Comparison of ENCODE assay signal across 6 cellular contexts in genomic region chr20:58981564-58982364, GRCh38. TPM values are rescaled to one million over a fixed set of nuclear protein-coding genes. Genes with fewer than 3 reads are reported as not detected.
DNase-seq lines count a peak whose midpoint lies in the region; ATAC-seq and TF ChIP-seq lines count a peak whose summit lies in the region.

No MANE protein-coding gene starts in this region.

- H3K27me3 ChIP-seq in SU-DHL-6 (ENCODE audit: low read length) (no peaks in the 10 kb centered on the region), iPS-15b (ENCODE audit: control insufficient read depth, insufficient read depth, low read length) (no peaks in the 10 kb centered on the region), uterus (no peaks in the 10 kb centered on the region)

- no peaks in the 10 kb centered on the region for H3K27me3 Mint-ChIP-seq in activated CD8-positive, alpha-beta memory T cell treated with anti-CD3 and anti-CD28 coated beads, Interleukin-2, amount 10 ng/mL, durations not matched to agents 7 days and 5 days

- H3K27ac ChIP-seq in SU-DHL-6 (ENCODE audit: low read depth, low read length) (peak overlapping the region; percentile 62), uterus (peak overlapping the region; percentile 89 to 93)

- no peaks in the 10 kb centered on the region for H3K9me2 ChIP-seq in SU-DHL-6 (replicated peaks; ENCODE audit: insufficient read depth, low read length)

- H3K36me3 Mint-ChIP-seq in activated CD8-positive, alpha-beta memory T cell treated with anti-CD3 and anti-CD28 coated beads, Interleukin-2, amount 10 ng/mL, durations not matched to agents 7 days and 5 days, result peaks cover 21% of the 10 kb centered on the region

- peaks cover 4% of the 10 kb centered on the region; the same call in 1 of the 2 replicates for H4K20me1 ChIP-seq in SU-DHL-6 (ENCODE audit: low read depth, low read length)

- H3K9ac ChIP-seq in SU-DHL-6 (ENCODE audit: low read length) (peak overlapping the region; percentile 89), iPS-15b (ENCODE audit: low read depth, low read length) (peak overlapping the region; percentile 81)

- peak overlapping the region; percentile 90 for H3K4me2 ChIP-seq in SU-DHL-6 (ENCODE audit: low read depth, low read length, poor library complexity, severe bottlenecking)

- peaks cover 5% of the 10 kb centered on the region; the same call in 1 of the 2 replicates for H3F3A ChIP-seq in SU-DHL-6 (ENCODE audit: insufficient read depth)

- peak overlapping the region; percentile 88 for H3K4me3 Mint-ChIP-seq in activated CD8-positive, alpha-beta memory T cell treated with anti-CD3 and anti-CD28 coated beads, Interleukin-2, amount 10 ng/mL, durations not matched to agents 7 days and 5 days

- CTCF ChIA-PET in activated CD8-positive, alpha-beta memory T cell treated with anti-CD3 and anti-CD28 coated beads, Interleukin-2, amount 10 ng/mL, durations not matched to agents 7 days and 5 days (lab: Charles Lee), result interaction anchor here (0.5 to 1.9 kb wide), 7 partner anchors 51 to 422 kb away, joined by 3 to 6 read pairs (median 4); partner anchors contain the start of genes ATP5F1E and STX16

- no peaks in the 10 kb centered on the region for H3K9me3 Mint-ChIP-seq in activated CD8-positive, alpha-beta memory T cell treated with anti-CD3 and anti-CD28 coated beads, Interleukin-2, amount 10 ng/mL, durations not matched to agents 7 days and 5 days (ENCODE audit: low read depth)

- peak overlapping the region; percentile 35 for H2AFZ ChIP-seq in SU-DHL-6 (ENCODE audit: low read depth, low read length, severe bottlenecking)

- TF ChIP-seq CTCF in SU-DHL-6 (IDR thresholded peaks at IDR 0.05; ENCODE audit: insufficient read depth, low read length, poor library complexity, severe bottlenecking), result no peak
- TF ChIP-seq CTCF in uterus (IDR thresholded peaks at IDR 0.05), result no peak

- DNase-seq in activated CD8-positive, alpha-beta memory T cell treated with anti-CD3 and anti-CD28 coated beads, Interleukin-2, amount 10 ng/mL, durations not matched to agents 7 days and 5 days, result peak; percentile 51
- no peak for DNase-seq in activated CD8-positive, alpha-beta memory T cell treated with anti-CD3 and anti-CD28 coated beads, Interleukin-2, amount 50 U/mL, for 48 hours
- no peak for DNase-seq in uterus
- no peak for DNase-seq in NCI-H2196 (lab: John Stamatoyannopoulos, UW; ENCODE audit: unreplicated experiment)

- peaks cover 18% of the 10 kb centered on the region for H3K4me1 ChIP-seq in iPS-15b (ENCODE audit: control insufficient read depth, insufficient read depth, low read length)
- peaks cover 0 to 8% of the 10 kb centered on the region in 2 donors for H3K4me1 ChIP-seq in uterus

- ATAC-seq in activated CD8-positive, alpha-beta memory T cell treated with anti-CD3 and anti-CD28 coated beads, Interleukin-2, amount 10 ng/mL, durations not matched to agents 7 days and 5 days, result peak; percentile 10

- H3K9me3 ChIP-seq in SU-DHL-6 (ENCODE audit: insufficient read depth, low read length) (no peaks in the 10 kb centered on the region), iPS-15b (ENCODE audit: control insufficient read depth, insufficient read depth, low read length) (no peaks in the 10 kb centered on the region), uterus (no peaks in the 10 kb centered on the region)

- peak overlapping the region; percentile 86 for H3K27ac Mint-ChIP-seq in activated CD8-positive, alpha-beta memory T cell treated with anti-CD3 and anti-CD28 coated beads, Interleukin-2, amount 10 ng/mL, durations not matched to agents 7 days and 5 days

- H3K36me3 ChIP-seq in SU-DHL-6 (ENCODE audit: low read length) (peaks cover 2% of the 10 kb centered on the region), iPS-15b (ENCODE audit: control insufficient read depth, insufficient read depth, low read length) (peaks cover 3% of the 10 kb centered on the region), uterus (no peaks in the 10 kb centered on the region)

- H3K4me3 ChIP-seq in SU-DHL-6 (ENCODE audit: insufficient read depth, low read length, poor library complexity, severe bottlenecking) (peak overlapping the region; percentile 95), iPS-15b (ENCODE audit: low read depth, low read length) (peak overlapping the region; percentile 92), uterus (peak overlapping the region; percentile 68 to 79)

- intact Hi-C loops in uterus (cut with DNase I; ENCODE audit: low total_unique reads), result loop anchor here (10.0 kb wide), 1 partner anchor 87 kb away; no protein-coding TSS in a partner anchor

- peaks cover 51% of the 10 kb centered on the region for H3K79me2 ChIP-seq in SU-DHL-6 (ENCODE audit: insufficient read depth, low read length)

- peaks cover 38% of the 10 kb centered on the region for H3K4me1 Mint-ChIP-seq in activated CD8-positive, alpha-beta memory T cell treated with anti-CD3 and anti-CD28 coated beads, Interleukin-2, amount 10 ng/mL, durations not matched to agents 7 days and 5 days

- TF ChIP-seq POLR2A in uterus (IDR thresholded peaks at IDR 0.05), result no peak

RNA-seq across cellular contexts. Expression of gene NELFCD, which starts 0.7 kb away (rescaled TPM):
- total RNA-seq in activated CD8-positive, alpha-beta memory T cell treated with anti-CD3 and anti-CD28 coated beads, Interleukin-2, amount 10 ng/mL, durations not matched to agents 7 days and 5 days, result 10 to 100 TPM; 71.2 to 86.2 TPM
- 10 to 100 TPM; 15.9 to 66.6 (median 41.3) TPM for total RNA-seq in uterus

RNA-seq across cellular contexts. Expression of gene CTSZ, which starts 25.3 kb away (rescaled TPM):
- total RNA-seq in activated CD8-positive, alpha-beta memory T cell treated with anti-CD3 and anti-CD28 coated beads, Interleukin-2, amount 10 ng/mL, durations not matched to agents 7 days and 5 days, result 10 to 100 TPM; 39.6 to 48.0 TPM
- 100 to 1,000 TPM in 2 of 4 donors, 10 to 100 TPM in 2; 68.7 to 160 (median 109) TPM for total RNA-seq in uterus

RNA-seq across cellular contexts. Expression of gene TUBB1, which starts 37.5 kb away (rescaled TPM):
- total RNA-seq in activated CD8-positive, alpha-beta memory T cell treated with anti-CD3 and anti-CD28 coated beads, Interleukin-2, amount 10 ng/mL, durations not matched to agents 7 days and 5 days, result not detected
- total RNA-seq in uterus, result under 1 TPM in 2 of 4 donors, not detected in 2; 0.26 to 0.48 TPM

RNA-seq across cellular contexts. Expression of gene ATP5F1E, which starts 50.4 kb away (rescaled TPM):
- total RNA-seq in activated CD8-positive, alpha-beta memory T cell treated with anti-CD3 and anti-CD28 coated beads, Interleukin-2, amount 10 ng/mL, durations not matched to agents 7 days and 5 days, result 10 to 100 TPM; 78.3 to 80.8 TPM
- total RNA-seq in uterus, result 10 to 100 TPM in 2 of 4 donors, 1 to 10 TPM in 2; 5.6 to 42.4 (median 21.1) TPM
